In the genomic region with DNA sequence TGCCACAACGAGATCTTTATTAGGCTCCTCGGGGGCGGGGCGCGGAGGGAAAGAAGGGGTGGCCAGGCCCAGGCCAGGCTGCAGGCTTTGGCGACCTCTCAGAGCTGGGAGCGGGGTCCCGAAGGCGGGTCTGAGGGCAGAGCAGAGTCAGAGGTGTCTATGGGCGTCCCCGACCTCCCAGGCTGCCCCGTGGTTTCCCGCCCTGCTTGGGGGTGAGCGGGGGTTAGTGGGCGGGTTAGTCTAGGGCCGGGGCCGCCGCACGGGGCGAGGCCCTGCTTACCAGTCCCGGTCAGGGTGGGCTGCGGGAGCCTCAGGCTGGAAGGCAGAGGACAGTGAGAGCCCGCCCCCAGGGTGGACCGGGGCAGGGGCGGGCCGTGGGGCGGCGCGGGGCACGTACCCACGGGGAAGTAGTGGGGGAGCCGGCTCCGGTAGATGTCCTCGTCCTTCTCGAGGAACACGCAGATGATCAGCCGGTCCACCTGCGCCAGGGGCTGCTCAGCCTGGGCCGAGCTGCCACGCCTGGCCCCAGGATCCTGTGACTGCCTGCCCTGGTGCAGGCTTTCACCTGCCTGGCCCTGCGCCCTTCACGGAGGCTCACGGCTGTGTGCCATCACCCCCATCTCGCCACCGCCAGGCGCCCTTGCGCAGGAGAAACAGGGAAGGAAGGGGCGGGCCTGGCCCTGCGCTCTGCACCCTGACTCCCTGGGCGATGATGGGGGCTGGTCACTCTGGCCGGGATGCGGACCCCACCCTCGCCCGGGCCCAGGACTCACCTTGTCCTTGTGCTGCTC, we compare ENCODE assay signal across 9 cellular contexts. TPM values are rescaled to one million over a fixed set of nuclear protein-coding genes. Genes with fewer than 3 reads are reported as not detected.
DNase-seq lines count a peak whose midpoint lies in the region; ATAC-seq and TF ChIP-seq lines count a peak whose summit lies in the region.
"Had no signal": no experiment of that assay in that cellular context is flagged by ENCODE, and none has a peak within 500 bp of the region (broad histone marks: within the 10 kb centered on the region; RNA-seq: fewer than 3 reads in every experiment).

No MANE protein-coding gene starts in this region.

- intact Hi-C loops in activated B cell treated with CpG ODN at 0.5 μM for 24 hours (cut with micrococcal nuclease) = no loop called here
- intact Hi-C loops in tibial artery (cut with DNase I; ENCODE audit: low total_unique reads) = no loop called here

- no peak overlapping the region for H3K27ac Mint-ChIP-seq in activated T-cell treated with anti-CD3 and anti-CD28 coated beads, Interleukin-2, amount 50 U/mL, for 72 hours
- no peak overlapping the region for H3K27ac Mint-ChIP-seq in activated B cell treated with CpG ODN at 0.5 μM for 24 hours

- POLR2A ChIA-PET in activated B cell treated with CpG ODN at 0.5 μM for 24 hours (lab: Charles Lee) = interaction anchor here (0.6 to 1.9 kb wide), 5 partner anchors 13 to 187 kb away, joined by 3 to 5 read pairs (median 3); a partner anchor contains a TSS

- DNase-seq in activated T-cell treated with anti-CD3 and anti-CD28 coated beads, Interleukin-2, amount 50 U/mL, for 4 hours = no peak
- DNase-seq in activated T-cell treated with anti-CD3 and anti-CD28 coated beads, Interleukin-2, amount 50 U/mL, for 72 hours = no peak
- DNase-seq in activated B cell treated with CpG ODN at 0.5 μM for 24 hours (peak; percentile 26), islet precursor cell (peak; percentile 70), tibial artery (no peak), OCI-M2 (lab: John Stamatoyannopoulos, UW; ENCODE audit: unreplicated experiment) (no peak)
- DNase-seq in activated naive CD4-positive, alpha-beta T cell treated with Interleukin-2 at 50 U/mL for 16 hours = no peak

- peaks cover 13% of the 10 kb centered on the region for H3K36me3 Mint-ChIP-seq in activated T-cell treated with anti-CD3 and anti-CD28 coated beads, Interleukin-2, amount 50 U/mL, for 4 hours (ENCODE audit: insufficient read depth)
- peaks cover 0 to 2% of the 10 kb centered on the region in 2 donors for H3K36me3 Mint-ChIP-seq in activated T-cell treated with anti-CD3 and anti-CD28 coated beads, Interleukin-2, amount 50 U/mL, for 72 hours (ENCODE audit: insufficient read depth in 2 of 2)
- peaks cover 43% of the 10 kb centered on the region for H3K36me3 Mint-ChIP-seq in activated B cell treated with CpG ODN at 0.5 μM for 24 hours (ENCODE audit: low read depth)

- H3K4me1 Mint-ChIP-seq in activated T-cell treated with anti-CD3 and anti-CD28 coated beads, Interleukin-2, amount 50 U/mL, for 4 hours (ENCODE audit: low read depth) = peaks cover 1% of the 10 kb centered on the region
- no peaks in the 10 kb centered on the region for H3K4me1 Mint-ChIP-seq in activated T-cell treated with anti-CD3 and anti-CD28 coated beads, Interleukin-2, amount 50 U/mL, for 72 hours (ENCODE audit: low read depth)
- H3K4me1 Mint-ChIP-seq in activated B cell treated with CpG ODN at 0.5 μM for 24 hours = peaks cover 9% of the 10 kb centered on the region

- CTCF ChIA-PET in activated B cell treated with CpG ODN at 0.5 μM for 24 hours (lab: Charles Lee) = interaction anchor here (0.9 to 3.7 kb wide), 4 partner anchors 149 to 162 kb away, joined by 3 to 33 read pairs (median 14); a partner anchor contains a TSS

- H3K9me3 Mint-ChIP-seq in activated T-cell treated with anti-CD3 and anti-CD28 coated beads, Interleukin-2, amount 50 U/mL, for 4 hours = no peaks in the 10 kb centered on the region
- H3K9me3 Mint-ChIP-seq in activated T-cell treated with anti-CD3 and anti-CD28 coated beads, Interleukin-2, amount 50 U/mL, for 72 hours = no peaks in the 10 kb centered on the region
- H3K9me3 Mint-ChIP-seq in activated B cell treated with CpG ODN at 0.5 μM for 24 hours = no peaks in the 10 kb centered on the region

- H3K4me1 ChIP-seq in tibial artery = peaks cover 0 to 33% (median 22%) of the 10 kb centered on the region in 4 donors

- peaks cover 22 to 53% (median 49%) of the 10 kb centered on the region in 3 donors for H3K36me3 ChIP-seq in tibial artery
- H3K36me3 ChIP-seq: uterus had no signal

- H3K9me3 ChIP-seq in tibial artery = no peaks in the 10 kb centered on the region
- H3K9me3 ChIP-seq: uterus had no signal

- peaks cover 0 to 7% of the 10 kb centered on the region in 2 donors for H3K27me3 ChIP-seq in tibial artery
- H3K27me3 ChIP-seq: uterus had no signal

- H3K4me3 ChIP-seq in tibial artery = peak overlapping the region; percentile 5 to 47

- H3K27ac ChIP-seq in tibial artery = no peak overlapping the region
- H3K27ac ChIP-seq: uterus had no signal

- TF ChIP-seq CTCF in activated B cell treated with CpG ODN at 0.5 μM for 24 hours (IDR thresholded peaks at IDR 0.05) (no peak), tibial artery (IDR thresholded peaks at IDR 0.05) (no peak)

- H3K27me3 Mint-ChIP-seq in activated T-cell treated with anti-CD3 and anti-CD28 coated beads, Interleukin-2, amount 50 U/mL, for 4 hours (ENCODE audit: low read depth) = no peaks in the 10 kb centered on the region
- no peaks in the 10 kb centered on the region for H3K27me3 Mint-ChIP-seq in activated T-cell treated with anti-CD3 and anti-CD28 coated beads, Interleukin-2, amount 50 U/mL, for 72 hours (ENCODE audit: low read depth)
- H3K27me3 Mint-ChIP-seq in activated B cell treated with CpG ODN at 0.5 μM for 24 hours = no peaks in the 10 kb centered on the region

- peak; percentile 3 to 4 for ATAC-seq in activated T-cell treated with anti-CD3 and anti-CD28 coated beads, Interleukin-2, amount 50 U/mL, for 4 hours
- no peak for ATAC-seq in activated T-cell treated with anti-CD3 and anti-CD28 coated beads, Interleukin-2, amount 50 U/mL, for 72 hours (replicated peaks in 1 of 2)
- ATAC-seq in activated B cell treated with CpG ODN at 0.5 μM for 24 hours (ENCODE audit: low read depth) = peak; percentile 12
- no peak for ATAC-seq in GM18867 (IDR thresholded peaks at IDR 0.05; ENCODE audit: unreplicated experiment)

- no peak overlapping the region for H3K4me3 Mint-ChIP-seq in activated T-cell treated with anti-CD3 and anti-CD28 coated beads, Interleukin-2, amount 50 U/mL, for 4 hours
- no peak overlapping the region for H3K4me3 Mint-ChIP-seq in activated T-cell treated with anti-CD3 and anti-CD28 coated beads, Interleukin-2, amount 50 U/mL, for 72 hours
- H3K4me3 Mint-ChIP-seq in activated B cell treated with CpG ODN at 0.5 μM for 24 hours = peak overlapping the region; percentile 41

RNA-seq across cellular contexts. Expression of a gene that starts 12.5 kb away (rescaled TPM):
- 100 to 1,000 TPM in 2 of 3 donors, 10 to 100 TPM in 1; 98.0 to 103 (median 101) TPM for total RNA-seq in activated T-cell treated with anti-CD3 and anti-CD28 coated beads, Interleukin-2, amount 50 U/mL, for 4 hours
- 10 to 100 TPM; 62.8 to 72.8 TPM for total RNA-seq in activated T-cell treated with anti-CD3 and anti-CD28 coated beads, Interleukin-2, amount 50 U/mL, for 72 hours
- 87.4 and 92.5 TPM in 2 replicates for total RNA-seq in activated B cell treated with CpG ODN at 0.5 μM for 24 hours

RNA-seq across cellular contexts. Expression of a gene that starts 24.3 kb away (rescaled TPM):
- 100 to 1,000 TPM; 315 to 320 (median 319) TPM for total RNA-seq in activated T-cell treated with anti-CD3 and anti-CD28 coated beads, Interleukin-2, amount 50 U/mL, for 4 hours
- total RNA-seq in activated T-cell treated with anti-CD3 and anti-CD28 coated beads, Interleukin-2, amount 50 U/mL, for 72 hours = 100 to 1,000 TPM; 310 to 319 TPM
- 182 and 217 TPM in 2 replicates for total RNA-seq in activated B cell treated with CpG ODN at 0.5 μM for 24 hours

RNA-seq across cellular contexts. Expression of a gene that starts 37.0 kb away (rescaled TPM):
- not detected for total RNA-seq in activated T-cell treated with anti-CD3 and anti-CD28 coated beads, Interleukin-2, amount 50 U/mL, for 4 hours
- 1 to 10 TPM in 1 of 2 donors, under 1 TPM in 1; 0.19 to 1.4 TPM for total RNA-seq in activated T-cell treated with anti-CD3 and anti-CD28 coated beads, Interleukin-2, amount 50 U/mL, for 72 hours
- not detected in 2 replicates for total RNA-seq in activated B cell treated with CpG ODN at 0.5 μM for 24 hours

RNA-seq across cellular contexts. Expression of a gene that starts 60.0 kb away (rescaled TPM):
- 10 to 100 TPM; 12.1 to 16.9 (median 14.1) TPM for total RNA-seq in activated T-cell treated with anti-CD3 and anti-CD28 coated beads, Interleukin-2, amount 50 U/mL, for 4 hours
- 10 to 100 TPM; 15.1 to 15.2 TPM for total RNA-seq in activated T-cell treated with anti-CD3 and anti-CD28 coated beads, Interleukin-2, amount 50 U/mL, for 72 hours
- 28.0 and 28.6 TPM in 2 replicates for total RNA-seq in activated B cell treated with CpG ODN at 0.5 μM for 24 hours

Comparison
In these comparisons a context has a peak if more than half of its experiments do, and no peak if none do; other contexts are left out.
1. ATAC-seq: peak in activated T-cell treated with anti-CD3 and anti-CD28 coated beads, Interleukin-2, amount 50 U/mL, for 4 hours (2 of 2) and activated B cell treated with CpG ODN at 0.5 μM for 24 hours (single experiment); none in activated T-cell treated with anti-CD3 and anti-CD28 coated beads, Interleukin-2, amount 50 U/mL, for 72 hours (0 of 2) and GM18867 (single experiment).
2. DNase-seq: peak in activated B cell treated with CpG ODN at 0.5 μM for 24 hours (single experiment) and islet precursor cell (single experiment); none in activated T-cell treated with anti-CD3 and anti-CD28 coated beads, Interleukin-2, amount 50 U/mL, for 4 hours (single experiment), activated T-cell treated with anti-CD3 and anti-CD28 coated beads, Interleukin-2, amount 50 U/mL, for 72 hours (0 of 2), tibial artery (0 of 2), OCI-M2 (single experiment) and activated naive CD4-positive, alpha-beta T cell treated with Interleukin-2 at 50 U/mL for 16 hours (single experiment).